1 cellular context compared by ENCODE assay signal in the genomic region with DNA sequence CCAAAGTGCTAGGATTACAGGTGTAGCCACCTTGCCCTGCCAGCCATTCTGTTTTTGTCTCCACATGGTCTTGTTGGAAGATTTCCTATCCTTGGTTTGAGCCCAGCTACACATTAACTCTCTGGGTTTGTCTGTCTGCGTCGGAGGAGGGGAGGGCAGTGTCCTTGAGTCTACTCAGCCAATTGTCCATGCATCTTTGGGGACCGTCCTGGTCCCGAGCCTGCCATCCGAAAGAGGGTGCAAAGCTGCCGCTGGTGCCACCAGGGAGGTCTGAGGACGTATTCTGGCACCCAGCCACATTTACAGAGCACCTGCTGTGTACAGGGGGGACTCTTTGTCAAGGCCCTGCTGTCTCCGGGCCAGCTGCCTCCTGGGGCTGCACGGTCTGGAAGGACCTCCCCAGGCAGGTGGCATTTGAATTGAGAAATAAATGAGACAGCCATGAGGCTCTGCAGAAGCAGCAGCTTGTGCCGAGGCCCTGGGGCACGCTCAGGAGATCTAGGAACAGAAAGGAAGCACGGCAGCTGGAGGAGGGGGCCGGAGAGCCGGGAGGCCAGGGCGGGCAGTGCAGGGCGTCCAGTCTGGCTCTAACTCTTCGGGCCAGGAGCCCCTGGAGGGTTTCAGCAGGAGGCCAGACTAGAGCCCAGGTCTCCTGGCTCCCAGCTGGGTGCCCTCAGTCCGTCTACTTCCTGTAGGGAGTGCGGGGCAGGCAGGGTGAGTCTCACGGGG.
TF ChIP-seq lines count a peak whose summit lies in the region.

No MANE protein-coding gene starts in this region.

TF ChIP-seq in HepG2, 621 proteins besides CTCF, POLR2A, EP300 and RAD21 (continued from another document and continues in another):
- TF ChIP-seq E2F5 (CRISPR knock-in tag; conservative IDR thresholded peaks at IDR 0.05) (no peak), SAP130 (CRISPR knock-in tag; IDR thresholded peaks at IDR 0.05; ENCODE audit: low read depth) (peak; percentile 74), DZIP1 (CRISPR knock-in tag; IDR thresholded peaks at IDR 0.05) (no peak), ZNF749 (CRISPR knock-in tag; IDR thresholded peaks at IDR 0.05; ENCODE audit: borderline replicate concordance) (no peak), ZSCAN31 (CRISPR knock-in tag; IDR thresholded peaks at IDR 0.05; ENCODE audit: low read depth) (0 out of 2 replicates have a peak, but pooled peaks have one; percentile 30), CEBPB (IDR thresholded peaks at IDR 0.05; ENCODE audit: borderline replicate concordance, low read depth, low read length) (no peak), ZBTB20 (CRISPR knock-in tag; IDR thresholded peaks at IDR 0.05; ENCODE audit: borderline replicate concordance, low read depth) (no peak), HCFC1 (IDR thresholded peaks at IDR 0.05; ENCODE audit: low read depth, low read length) (no peak), ZNF30 (CRISPR knock-in tag; IDR thresholded peaks at IDR 0.05) (no peak), RBM22 (optimal IDR thresholded peaks at IDR 0.05; ENCODE audit: low read length) (no peak), ZNF563 (CRISPR knock-in tag; IDR thresholded peaks at IDR 0.05) (peak; percentile 45; the same call in 1 of the 2 replicates), ZNF619 (CRISPR knock-in tag; IDR thresholded peaks at IDR 0.05) (no peak), MATR3 (CRISPR knock-in tag; IDR thresholded peaks at IDR 0.05) (no peak), HOXA3 (CRISPR knock-in tag; IDR thresholded peaks at IDR 0.05) (no peak; the same call in 1 of the 2 replicates), SSRP1 (CRISPR knock-in tag; IDR thresholded peaks at IDR 0.05) (peak; percentile 43; the same call in 1 of the 2 replicates), CREB1 (IDR thresholded peaks at IDR 0.05) (no peak), CREB1 (CRISPR knock-in tag; IDR thresholded peaks at IDR 0.05) (no peak), ZNF552 (CRISPR knock-in tag; IDR thresholded peaks at IDR 0.05; ENCODE audit: borderline replicate concordance) (no peak; the same call in 1 of the 2 replicates), ZNF841 (CRISPR knock-in tag; IDR thresholded peaks at IDR 0.05; ENCODE audit: borderline replicate concordance) (no peak), FLYWCH1 (CRISPR knock-in tag; IDR thresholded peaks at IDR 0.05) (no peak), ZBTB14 (CRISPR knock-in tag; IDR thresholded peaks at IDR 0.05) (no peak), ZNF33A (CRISPR knock-in tag; IDR thresholded peaks at IDR 0.05; ENCODE audit: borderline replicate concordance) (no peak), RFX3 (CRISPR knock-in tag; IDR thresholded peaks at IDR 0.05) (no peak), KDM5A (IDR thresholded peaks at IDR 0.05; ENCODE audit: borderline replicate concordance, low read length) (no peak), ZFP37 (CRISPR knock-in tag; IDR thresholded peaks at IDR 0.05; ENCODE audit: borderline replicate concordance) (no peak), TCF7 (IDR thresholded peaks at IDR 0.05; ENCODE audit: low read depth) (no peak), HINFP (CRISPR knock-in tag; IDR thresholded peaks at IDR 0.05; ENCODE audit: low read depth) (no peak), MXD4 (CRISPR knock-in tag; IDR thresholded peaks at IDR 0.05) (peak; percentile 71), ZNF746 (CRISPR knock-in tag; IDR thresholded peaks at IDR 0.05) (no peak), HES4 (CRISPR knock-in tag; IDR thresholded peaks at IDR 0.05; ENCODE audit: borderline replicate concordance) (no peak), USF2 (IDR thresholded peaks at IDR 0.05; ENCODE audit: low read depth, low read length) (no peak), USF2 (CRISPR knock-in tag; IDR thresholded peaks at IDR 0.05; ENCODE audit: borderline replicate concordance) (no peak), ZNF605 (CRISPR knock-in tag; IDR thresholded peaks at IDR 0.05) (no peak; the same call in 1 of the 2 replicates), ZNF672 (CRISPR knock-in tag; IDR thresholded peaks at IDR 0.05) (no peak), RELA (CRISPR knock-in tag; IDR thresholded peaks at IDR 0.05) (no peak), DBP (CRISPR knock-in tag; IDR thresholded peaks at IDR 0.05; ENCODE audit: not compliant biosample characterization) (no peak), MYNN (CRISPR knock-in tag; IDR thresholded peaks at IDR 0.05; ENCODE audit: low read depth) (no peak), HOXA5 (CRISPR knock-in tag; IDR thresholded peaks at IDR 0.05) (no peak), FOXK2 (IDR thresholded peaks at IDR 0.05) (no peak), SRSF9 (IDR thresholded peaks at IDR 0.05; ENCODE audit: borderline replicate concordance, insufficient read depth, low read depth, low read length, poor library complexity, severe bottlenecking) (no peak), TAF15 (IDR thresholded peaks at IDR 0.05; ENCODE audit: low read depth, low read length, poor library complexity, severe bottlenecking) (no peak), ZNF713 (CRISPR knock-in tag; IDR thresholded peaks at IDR 0.05) (no peak), ZSCAN25 (CRISPR knock-in tag; IDR thresholded peaks at IDR 0.05) (no peak), KLF9 (CRISPR knock-in tag; IDR thresholded peaks at IDR 0.05; ENCODE audit: low read depth) (no peak), SOX13 (IDR thresholded peaks at IDR 0.05) (no peak; the same call in 1 of the 2 replicates), SOX13 (CRISPR knock-in tag; conservative IDR thresholded peaks at IDR 0.05 in 1 of 2, IDR thresholded peaks at IDR 0.05 in 1 of 2) (peak in 1 of 2 experiments; percentile 47; a peak in 1 of 4 replicates), ZNF773 (CRISPR knock-in tag; IDR thresholded peaks at IDR 0.05; ENCODE audit: borderline replicate concordance) (no peak), ZNF331 (CRISPR knock-in tag; IDR thresholded peaks at IDR 0.05) (0 out of 2 replicates have a peak, but pooled peaks have one; percentile 34), ZNF562 (CRISPR knock-in tag; IDR thresholded peaks at IDR 0.05; ENCODE audit: borderline replicate concordance) (no peak), ZBTB8A (CRISPR knock-in tag; IDR thresholded peaks at IDR 0.05; ENCODE audit: borderline replicate concordance, low read depth) (no peak), ZNF570 (CRISPR knock-in tag; IDR thresholded peaks at IDR 0.05; ENCODE audit: borderline replicate concordance) (no peak)
- TF ChIP-seq, protein P1, sequence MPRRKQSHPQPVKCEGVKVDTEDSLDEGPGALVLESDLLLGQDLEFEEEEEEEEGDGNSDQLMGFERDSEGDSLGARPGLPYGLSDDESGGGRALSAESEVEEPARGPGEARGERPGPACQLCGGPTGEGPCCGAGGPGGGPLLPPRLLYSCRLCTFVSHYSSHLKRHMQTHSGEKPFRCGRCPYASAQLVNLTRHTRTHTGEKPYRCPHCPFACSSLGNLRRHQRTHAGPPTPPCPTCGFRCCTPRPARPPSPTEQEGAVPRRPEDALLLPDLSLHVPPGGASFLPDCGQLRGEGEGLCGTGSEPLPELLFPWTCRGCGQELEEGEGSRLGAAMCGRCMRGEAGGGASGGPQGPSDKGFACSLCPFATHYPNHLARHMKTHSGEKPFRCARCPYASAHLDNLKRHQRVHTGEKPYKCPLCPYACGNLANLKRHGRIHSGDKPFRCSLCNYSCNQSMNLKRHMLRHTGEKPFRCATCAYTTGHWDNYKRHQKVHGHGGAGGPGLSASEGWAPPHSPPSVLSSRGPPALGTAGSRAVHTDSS (CRISPR knock-in tag; conservative IDR thresholded peaks at IDR 0.05): no peak
- TF ChIP-seq, protein P2, sequence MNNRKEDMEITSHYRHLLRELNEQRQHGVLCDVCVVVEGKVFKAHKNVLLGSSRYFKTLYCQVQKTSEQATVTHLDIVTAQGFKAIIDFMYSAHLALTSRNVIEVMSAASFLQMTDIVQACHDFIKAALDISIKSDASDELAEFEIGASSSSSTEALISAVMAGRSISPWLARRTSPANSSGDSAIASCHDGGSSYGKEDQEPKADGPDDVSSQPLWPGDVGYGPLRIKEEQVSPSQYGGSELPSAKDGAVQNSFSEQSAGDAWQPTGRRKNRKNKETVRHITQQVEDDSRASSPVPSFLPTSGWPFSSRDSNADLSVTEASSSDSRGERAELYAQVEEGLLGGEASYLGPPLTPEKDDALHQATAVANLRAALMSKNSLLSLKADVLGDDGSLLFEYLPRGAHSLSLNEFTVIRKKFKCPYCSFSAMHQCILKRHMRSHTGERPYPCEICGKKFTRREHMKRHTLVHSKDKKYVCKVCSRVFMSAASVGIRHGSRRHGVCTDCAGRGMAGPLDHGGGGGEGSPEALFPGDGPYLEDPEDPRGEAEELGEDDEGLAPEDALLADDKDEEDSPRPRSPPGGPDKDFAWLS (CRISPR knock-in tag; IDR thresholded peaks at IDR 0.05; ENCODE audit: borderline replicate concordance): no peak
